Comparison of ENCODE assay signal across 13 cellular contexts in the genomic region with DNA sequence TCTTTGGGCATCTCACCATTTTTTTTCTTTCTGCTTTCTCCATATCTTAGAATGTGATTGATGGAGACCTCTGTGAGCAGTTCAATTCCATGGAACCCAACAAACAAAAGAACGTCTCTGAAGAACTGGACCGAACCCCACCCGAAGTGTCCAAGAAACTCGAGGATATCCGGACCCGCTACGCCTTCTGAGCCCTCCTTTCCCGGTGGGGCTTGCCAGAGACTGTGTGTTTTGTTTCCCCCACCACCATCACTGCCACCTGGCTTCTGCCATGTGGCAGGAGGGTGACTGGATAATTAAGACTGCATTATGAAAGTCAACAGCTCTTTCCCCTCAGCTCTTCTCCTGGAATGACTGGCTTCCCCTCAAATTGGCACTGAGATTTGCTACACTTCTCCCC. TPM values are rescaled to one million over a fixed set of nuclear protein-coding genes. Genes with fewer than 3 reads are reported as not detected.
DNase-seq lines count a peak whose midpoint lies in the region; ATAC-seq and TF ChIP-seq lines count a peak whose summit lies in the region.
"Had no signal": no experiment of that assay in that cellular context is flagged by ENCODE, and none has a peak within 500 bp of the region (broad histone marks: within the 10 kb centered on the region; RNA-seq: fewer than 3 reads in every experiment).

No MANE protein-coding gene starts in this region.

- intact Hi-C loops in left ventricle myocardium inferior (cut with micrococcal nuclease), result no loop called here
- intact Hi-C loops in Right ventricle myocardium superior (cut with DNase I), result no loop called here
- intact Hi-C loops in ascending aorta (cut with DNase I), result loop anchor here (5.0 to 10.0 kb wide), 2 partner anchors 44 to 173 kb away; no protein-coding TSS in a partner anchor
- intact Hi-C loops in uterus (cut with DNase I; ENCODE audit: low total_unique reads), result no loop called here

- H3K36me3 ChIP-seq in left ventricle myocardium inferior, result peaks cover 67% of the 10 kb centered on the region
- H3K36me3 ChIP-seq in ascending aorta, result peaks cover 60% of the 10 kb centered on the region in 2 donors
- no peaks in the 10 kb centered on the region for H3K36me3 ChIP-seq in uterus

- H3K27ac Mint-ChIP-seq in mesothelial cell of epicardium, result peak overlapping the region; percentile 78

- no peak for TF ChIP-seq POLR2A in uterus (IDR thresholded peaks at IDR 0.05)

- DNase-seq in left ventricle myocardium inferior (no peak), Right ventricle myocardium superior (no peak), ascending aorta (ENCODE audit: low spot score in 2 of 2) (peak in 1 of 2 donors; percentile 15), mesothelial cell of epicardium (ENCODE audit: low spot score in 2 of 2, unreplicated experiment in 2 of 2) (no peak), CD1c-positive myeloid dendritic cell (ENCODE audit: extremely low spot score) (no peak), foreskin fibroblast (no peak), uterus (no peak), superior temporal gyrus (ENCODE audit: extremely low spot score) (no peak)
- DNase-seq: DMS53, NCI-H748 treated with DMSO at 0.1 percent for 48 hours, T1000, testis had no signal

- no peaks in the 10 kb centered on the region for H3K27me3 Mint-ChIP-seq in mesothelial cell of epicardium (ENCODE audit: low read depth)

- H3K4me3 ChIP-seq in left ventricle myocardium inferior (no peak overlapping the region), ascending aorta (no peak overlapping the region), foreskin fibroblast (ENCODE audit: low read depth in 1 of 2, low read length in 2 of 2) (no peak overlapping the region), uterus (no peak overlapping the region)
- H3K4me3 ChIP-seq: smooth muscle cell, testis had no signal

- peaks cover 43% of the 10 kb centered on the region for H3K36me3 Mint-ChIP-seq in mesothelial cell of epicardium

- H3K4me3 Mint-ChIP-seq in mesothelial cell of epicardium, result no peak overlapping the region

- peaks cover 57% of the 10 kb centered on the region for H3K4me1 ChIP-seq in left ventricle myocardium inferior
- H3K4me1 ChIP-seq in ascending aorta, result peaks cover 5 to 30% of the 10 kb centered on the region in 2 donors
- H3K4me1 ChIP-seq in uterus, result no peaks in the 10 kb centered on the region

- no peaks in the 10 kb centered on the region for H3K9me3 Mint-ChIP-seq in mesothelial cell of epicardium

- H3K27me3 ChIP-seq in left ventricle myocardium inferior (ENCODE audit: low read depth), result no peaks in the 10 kb centered on the region
- no peaks in the 10 kb centered on the region for H3K27me3 ChIP-seq in ascending aorta
- no peaks in the 10 kb centered on the region for H3K27me3 ChIP-seq in uterus
- H3K27me3 ChIP-seq: testis had no signal

- ATAC-seq in Right ventricle myocardium superior (ENCODE audit: poor library complexity), result no peak

- H3K9me3 ChIP-seq in left ventricle myocardium inferior (replicated peaks) (no peaks in the 10 kb centered on the region), ascending aorta (no peaks in the 10 kb centered on the region), uterus (no peaks in the 10 kb centered on the region)
- H3K9me3 ChIP-seq: testis had no signal

- H3K27ac ChIP-seq in left ventricle myocardium inferior (replicated peaks) (peak overlapping the region; percentile 84), ascending aorta (peak overlapping the region; percentile 31 to 72), uterus (peak overlapping the region in 1 of 2 donors; percentile 62)

- TF ChIP-seq CTCF in left ventricle myocardium inferior (IDR thresholded peaks at IDR 0.05; ENCODE audit: borderline replicate concordance) (no peak), ascending aorta (IDR thresholded peaks at IDR 0.05) (no peak), mesothelial cell of epicardium (IDR thresholded peaks at IDR 0.05; ENCODE audit: unreplicated experiment) (no peak), foreskin fibroblast (IDR thresholded peaks at IDR 0.05; ENCODE audit: low read depth, low read length) (no peak), uterus (IDR thresholded peaks at IDR 0.05) (no peak)

- peaks cover 15% of the 10 kb centered on the region for H3K4me1 Mint-ChIP-seq in mesothelial cell of epicardium

RNA-seq across cellular contexts. Expression of a gene that starts 48.0 kb away (rescaled TPM):
- total RNA-seq in left ventricle myocardium inferior (129 TPM), Right ventricle myocardium superior (129 TPM), ascending aorta (31.2 TPM), mesothelial cell of epicardium (345 to 384 TPM (median 351 TPM) in 3 replicates), uterus (100 to 1,000 TPM in 2 of 4 donors, 10 to 100 TPM in 2; 24.3 to 244 (median 145) TPM)

RNA-seq across cellular contexts. Expression of a gene that starts 48.3 kb away (rescaled TPM):
- total RNA-seq in left ventricle myocardium inferior (43.7 TPM), Right ventricle myocardium superior (49.1 TPM), ascending aorta (59.1 TPM), mesothelial cell of epicardium (61.9 to 66.7 TPM (median 62.6 TPM) in 3 replicates), uterus (100 to 1,000 TPM in 1 of 4 donors, 10 to 100 TPM in 3; 33.3 to 137 (median 67.1) TPM)
